Comparison of ENCODE assay signal across 19 cellular contexts in the genomic region with DNA sequence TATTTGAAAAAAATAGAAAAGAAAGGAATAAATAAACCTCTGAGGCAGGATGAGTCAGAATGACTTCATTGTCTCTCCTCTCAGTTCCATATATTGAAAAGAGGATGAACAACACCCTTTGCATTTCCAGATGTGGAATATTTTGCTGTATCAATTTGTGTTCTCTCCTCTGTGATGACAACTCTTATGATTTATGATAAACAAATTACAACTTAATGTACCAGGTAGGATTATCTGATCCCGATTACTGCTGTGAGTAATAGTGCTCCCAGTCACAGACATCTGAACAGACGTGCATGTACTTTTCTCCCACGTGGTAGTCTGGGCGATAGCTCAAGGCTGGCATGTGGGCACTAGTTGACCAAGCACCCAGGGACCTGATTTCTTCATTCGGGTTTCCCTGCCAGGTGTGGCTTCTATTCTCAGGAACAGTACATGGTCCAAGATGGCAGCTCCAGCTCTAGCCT.
DNase-seq lines count a peak whose midpoint lies in the region; ATAC-seq and TF ChIP-seq lines count a peak whose summit lies in the region.
"Had no signal": no experiment of that assay in that cellular context is flagged by ENCODE, and none has a peak within 500 bp of the region (broad histone marks: within the 10 kb centered on the region; RNA-seq: fewer than 3 reads in every experiment).

No MANE protein-coding gene starts in this region.

- TF ChIP-seq POLR2A in suprapubic skin (IDR thresholded peaks at IDR 0.05) = no peak

- no peaks in the 10 kb centered on the region for H3K36me3 ChIP-seq in HEK293 (ENCODE audit: control insufficient read depth in 2 of 2, insufficient read depth in 1 of 2, low read length in 2 of 2)
- no peaks in the 10 kb centered on the region for H3K36me3 ChIP-seq in suprapubic skin
- H3K36me3 ChIP-seq: BLaER1 treated with 17β-estradiol and CSF1 and Interleukin-3, amounts not matched to agents 10 nM and 100 nM; thoracic aorta had no signal

- H3K27ac ChIP-seq in HEK293 (ENCODE audit: extremely low read depth, low read depth, low read length) = no peak overlapping the region
- peak overlapping the region; percentile 72 for H3K27ac ChIP-seq in suprapubic skin
- H3K27ac ChIP-seq: BLaER1 treated with 17β-estradiol and CSF1 and Interleukin-3, amounts not matched to agents 10 nM and 100 nM; body of pancreas; thoracic aorta had no signal

- no peak for TF ChIP-seq EP300 in suprapubic skin (IDR thresholded peaks at IDR 0.05)

- TF ChIP-seq CTCF in HEK293 (tag by site-specific recombination; IDR thresholded peaks at IDR 0.05) (no peak), fibroblast of the aortic adventitia (IDR thresholded peaks at IDR 0.05; ENCODE audit: insufficient read depth, low read length) (no peak), suprapubic skin (IDR thresholded peaks at IDR 0.05) (no peak)

- H3K27me3 ChIP-seq in suprapubic skin = peaks cover 18% of the 10 kb centered on the region
- H3K27me3 ChIP-seq: BLaER1 treated with 17β-estradiol and CSF1 and Interleukin-3, amounts not matched to agents 10 nM and 100 nM had no signal

- ATAC-seq in HG02759 (IDR thresholded peaks at IDR 0.05; ENCODE audit: unreplicated experiment) = no peak
- ATAC-seq: body of pancreas, GM23338, sciatic nerve had no signal

- WGBS in suprapubic skin = 64% methylated on average over 5 of the region's 5 CpGs

- CTCF ChIA-PET in HEK293 (lab: Yijun Ruan, JAX) = no interaction called here

- H3K4me1 ChIP-seq in HEK293 (ENCODE audit: control insufficient read depth, insufficient read depth, low read length) (no peaks in the 10 kb centered on the region), suprapubic skin (peaks cover 28% of the 10 kb centered on the region)
- H3K4me1 ChIP-seq: body of pancreas had no signal

- H3K4me3 ChIP-seq in HEK293 (ENCODE audit: low read depth, low read length) = no peak overlapping the region
- no peak overlapping the region for H3K4me3 ChIP-seq in fibroblast of the aortic adventitia (ENCODE audit: low read depth, low read length)
- no peak overlapping the region for H3K4me3 ChIP-seq in suprapubic skin
- H3K4me3 ChIP-seq: BLaER1 treated with 17β-estradiol and CSF1 and Interleukin-3, amounts not matched to agents 10 nM and 100 nM; body of pancreas; GM23338; thoracic aorta had no signal

- POLR2A ChIA-PET in HEK293 (lab: Yijun Ruan, JAX) = no interaction called here

- DNase-seq in amniotic epithelial cell (ENCODE audit: low read depth) = peak; percentile 39
- peak; percentile 4 for DNase-seq in fibroblast of the aortic adventitia (ENCODE audit: low read depth)
- DNase-seq in suprapubic skin (ENCODE audit: low spot score in 2 of 2) = peak in 1 of 2 donors; percentile 63
- DNase-seq in ecto neural progenitor cell (ENCODE audit: low spot score) = no peak
- DNase-seq in GM19238 (ENCODE audit: insufficient read length, low spot score) = no peak
- no peak for DNase-seq in T-helper 9 cell
- DNase-seq: activated B cell treated with CpG ODN at 0.5 μM for 24 hours; activated naive CD4-positive, alpha-beta T cell treated with Interleukin-2 at 50 U/mL for 16 hours; body of pancreas; DMS53; NCI-H1092; stimulated activated CD4-positive, alpha-beta T cell treated with anti-CD3 and anti-CD28 coated beads, Interleukin-4, amount 100 ng/mL, for 1 hour; stimulated activated CD8-positive, alpha-beta memory T cell treated with anti-CD3 and anti-CD28 coated beads, Interleukin-4, amount 100 ng/mL, for 48 hours had no signal

- no peaks in the 10 kb centered on the region for H3K9me3 ChIP-seq in HEK293 (ENCODE audit: control insufficient read depth, insufficient read depth, low read depth, low read length)
- no peaks in the 10 kb centered on the region for H3K9me3 ChIP-seq in suprapubic skin
- H3K9me3 ChIP-seq: body of pancreas, thoracic aorta had no signal

TF ChIP-seq in HEK293, 187 proteins besides CTCF, POLR2A, EP300 and RAD21:
- TF ChIP-seq HIC1 (tag by site-specific recombination; IDR thresholded peaks at IDR 0.05) = 0 out of 2 replicates have a peak, but pooled peaks have one; percentile 16
- TF ChIP-seq, protein P1, sequence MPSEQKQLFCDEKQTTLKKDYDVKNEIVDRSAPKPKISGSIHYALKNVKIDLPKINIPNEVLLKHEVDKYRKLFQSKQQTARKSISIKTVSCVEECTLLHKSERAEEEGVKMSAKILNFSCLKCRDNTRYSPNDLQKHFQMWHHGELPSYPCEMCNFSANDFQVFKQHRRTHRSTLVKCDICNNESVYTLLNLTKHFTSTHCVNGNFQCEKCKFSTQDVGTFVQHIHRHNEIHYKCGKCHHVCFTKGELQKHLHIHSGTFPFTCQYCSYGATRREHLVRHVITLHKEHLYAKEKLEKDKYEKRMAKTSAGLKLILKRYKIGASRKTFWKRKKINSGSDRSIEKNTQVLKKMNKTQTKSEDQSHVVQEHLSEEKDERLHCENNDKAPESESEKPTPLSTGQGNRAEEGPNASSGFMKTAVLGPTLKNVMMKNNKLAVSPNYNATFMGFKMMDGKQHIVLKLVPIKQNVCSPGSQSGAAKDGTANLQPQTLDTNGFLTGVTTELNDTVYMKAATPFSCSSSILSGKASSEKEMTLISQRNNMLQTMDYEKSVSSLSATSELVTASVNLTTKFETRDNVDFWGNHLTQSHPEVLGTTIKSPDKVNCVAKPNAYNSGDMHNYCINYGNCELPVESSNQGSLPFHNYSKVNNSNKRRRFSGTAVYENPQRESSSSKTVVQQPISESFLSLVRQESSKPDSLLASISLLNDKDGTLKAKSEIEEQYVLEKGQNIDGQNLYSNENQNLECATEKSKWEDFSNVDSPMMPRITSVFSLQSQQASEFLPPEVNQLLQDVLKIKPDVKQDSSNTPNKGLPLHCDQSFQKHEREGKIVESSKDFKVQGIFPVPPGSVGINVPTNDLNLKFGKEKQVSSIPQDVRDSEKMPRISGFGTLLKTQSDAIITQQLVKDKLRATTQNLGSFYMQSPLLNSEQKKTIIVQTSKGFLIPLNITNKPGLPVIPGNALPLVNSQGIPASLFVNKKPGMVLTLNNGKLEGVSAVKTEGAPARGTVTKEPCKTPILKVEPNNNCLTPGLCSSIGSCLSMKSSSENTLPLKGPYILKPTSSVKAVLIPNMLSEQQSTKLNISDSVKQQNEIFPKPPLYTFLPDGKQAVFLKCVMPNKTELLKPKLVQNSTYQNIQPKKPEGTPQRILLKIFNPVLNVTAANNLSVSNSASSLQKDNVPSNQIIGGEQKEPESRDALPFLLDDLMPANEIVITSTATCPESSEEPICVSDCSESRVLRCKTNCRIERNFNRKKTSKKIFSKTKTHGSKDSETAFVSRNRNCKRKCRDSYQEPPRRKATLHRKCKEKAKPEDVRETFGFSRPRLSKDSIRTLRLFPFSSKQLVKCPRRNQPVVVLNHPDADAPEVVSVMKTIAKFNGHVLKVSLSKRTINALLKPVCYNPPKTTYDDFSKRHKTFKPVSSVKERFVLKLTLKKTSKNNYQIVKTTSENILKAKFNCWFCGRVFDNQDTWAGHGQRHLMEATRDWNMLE (tag by site-specific recombination; conservative IDR thresholded peaks at IDR 0.05; ENCODE audit: low read depth) = no peak
- no peak for TF ChIP-seq ZNF211 (tag by site-specific recombination; IDR thresholded peaks at IDR 0.05; ENCODE audit: low read depth)
- TF ChIP-seq ZNF37A (tag by site-specific recombination; IDR thresholded peaks at IDR 0.05) = no peak
- TF ChIP-seq ZNF311 (tag by site-specific recombination; IDR thresholded peaks at IDR 0.05; ENCODE audit: borderline replicate concordance) = no peak
- no peak for TF ChIP-seq HOXA7 (CRISPR knock-in tag; IDR thresholded peaks at IDR 0.05; ENCODE audit: borderline replicate concordance)
- TF ChIP-seq, protein P2, sequence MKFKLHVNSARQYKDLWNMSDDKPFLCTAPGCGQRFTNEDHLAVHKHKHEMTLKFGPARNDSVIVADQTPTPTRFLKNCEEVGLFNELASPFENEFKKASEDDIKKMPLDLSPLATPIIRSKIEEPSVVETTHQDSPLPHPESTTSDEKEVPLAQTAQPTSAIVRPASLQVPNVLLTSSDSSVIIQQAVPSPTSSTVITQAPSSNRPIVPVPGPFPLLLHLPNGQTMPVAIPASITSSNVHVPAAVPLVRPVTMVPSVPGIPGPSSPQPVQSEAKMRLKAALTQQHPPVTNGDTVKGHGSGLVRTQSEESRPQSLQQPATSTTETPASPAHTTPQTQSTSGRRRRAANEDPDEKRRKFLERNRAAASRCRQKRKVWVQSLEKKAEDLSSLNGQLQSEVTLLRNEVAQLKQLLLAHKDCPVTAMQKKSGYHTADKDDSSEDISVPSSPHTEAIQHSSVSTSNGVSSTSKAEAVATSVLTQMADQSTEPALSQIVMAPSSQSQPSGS (tag by site-specific recombination; IDR thresholded peaks at IDR 0.05; ENCODE audit: low read depth) = no peak
- TF ChIP-seq ZNF623 (tag by site-specific recombination; IDR thresholded peaks at IDR 0.05) = no peak
- TF ChIP-seq ZNF24 (tag by site-specific recombination; IDR thresholded peaks at IDR 0.05) = no peak
TF ChIP-seq in HEK293: peak in this region for 1.

Comparison
In these comparisons a context has a peak if more than half of its experiments do, and no peak if none do; other contexts are left out.
1. DNase-seq: peak in amniotic epithelial cell (single experiment) and fibroblast of the aortic adventitia (single experiment); none in ecto neural progenitor cell (single experiment), GM19238 (single experiment) and T-helper 9 cell (single experiment).